9 cellular contexts compared by ENCODE assay signal in the genomic region with DNA sequence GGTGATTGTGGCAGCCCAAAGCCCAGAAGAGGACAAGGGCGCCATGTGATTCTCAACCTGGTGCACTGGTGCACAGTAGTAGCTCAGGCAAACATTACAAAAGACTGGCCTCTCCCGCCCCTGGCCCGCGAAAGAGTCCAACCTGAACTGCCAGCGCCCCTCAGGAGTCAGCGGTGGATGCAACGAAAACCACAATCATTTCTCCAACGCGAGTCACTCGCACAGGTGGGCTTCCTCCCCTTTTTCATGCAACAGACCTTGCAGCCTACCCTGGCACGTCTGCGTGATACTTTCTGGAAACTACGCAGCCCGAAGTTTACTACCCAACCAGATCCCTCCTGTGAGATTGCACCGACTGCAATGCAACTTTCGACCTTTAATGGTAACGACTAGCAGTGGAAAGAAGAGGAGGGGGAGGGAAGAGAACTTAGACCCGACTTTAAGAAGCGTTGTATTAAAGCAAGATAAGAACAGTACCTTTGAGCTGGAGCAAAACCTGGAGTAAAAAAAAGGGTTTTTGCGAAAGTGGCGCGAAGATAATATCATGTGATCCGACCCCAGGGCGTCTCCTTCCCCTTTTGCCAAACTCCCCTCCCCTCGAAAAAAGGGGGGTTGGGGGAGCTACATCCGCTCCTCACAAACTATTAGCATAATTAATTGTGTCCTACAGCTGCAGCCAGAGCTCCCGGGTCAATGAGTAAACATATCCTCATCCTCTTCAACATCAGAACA.
DNase-seq lines count a peak whose midpoint lies in the region; ATAC-seq, FAIRE-seq and TF ChIP-seq lines count a peak whose summit lies in the region.
"Had no signal": no experiment of that assay in that cellular context is flagged by ENCODE, and none has a peak within 500 bp of the region (broad histone marks: within the 10 kb centered on the region; RNA-seq: fewer than 3 reads in every experiment).

No MANE protein-coding gene starts in this region.

- peak overlapping the region; percentile 74 for H3K56ac ChIP-seq in H1 (replicated peaks; ENCODE audit: insufficient read length, low read depth, low read length)

- H3K4me1 ChIP-seq in NT2/D1 (ENCODE audit: insufficient read depth, insufficient read length) (no peaks in the 10 kb centered on the region), H1 (replicated peaks in 1 of 4; ENCODE audit: control insufficient read depth in 3 of 4, insufficient read depth in 4 of 4, low read length in 3 of 4) (peaks cover 0 to 14% (median 7%) of the 10 kb centered on the region in 4 experiments; a peak in 4 of 7 replicates), trophoblast cell (ENCODE audit: control insufficient read depth in 1 of 2, insufficient read depth in 2 of 2, low read length in 2 of 2) (no peaks in the 10 kb centered on the region)

- H2BK120ac ChIP-seq in H1 (replicated peaks; ENCODE audit: low read depth, low read length): peak overlapping the region; percentile 25
- H2BK120ac ChIP-seq in trophoblast cell (ENCODE audit: insufficient read depth, low read length, poor library complexity): no peak overlapping the region

- peak; percentile 10 for DNase-seq in GM10248 (ENCODE audit: extremely low spot score)
- DNase-seq in NT2/D1 (ENCODE audit: low read depth, low spot score): peak; percentile 58
- peak in 1 of 2 experiments; percentile 46 for DNase-seq in H1 (ENCODE audit: low read depth in 1 of 2, low spot score in 2 of 2)
- no peak for DNase-seq in trophoblast cell
- DNase-seq in lower leg skin (ENCODE audit: low spot score in 2 of 2): no peak
- no peak for DNase-seq in 8988T
- DNase-seq: NCI-H187 treated with DMSO at 0.1 percent for 48 hours had no signal

- intact Hi-C loops in lower leg skin (cut with DNase I; ENCODE audit: low total_unique reads): no loop called here

- H3K27me3 ChIP-seq in NT2/D1 (ENCODE audit: insufficient read depth, insufficient read length): no peaks in the 10 kb centered on the region
- no peaks in the 10 kb centered on the region for H3K27me3 ChIP-seq in H1 (replicated peaks in 1 of 4; ENCODE audit: control insufficient read depth in 3 of 4, extremely low read depth in 1 of 4, insufficient read depth in 3 of 4, low read length in 3 of 4)
- peaks cover 3% of the 10 kb centered on the region for H3K27me3 ChIP-seq in trophoblast cell (ENCODE audit: insufficient read depth, low read length)

- no peak for TF ChIP-seq EP300 in H1 (IDR thresholded peaks at IDR 0.05; ENCODE audit: borderline replicate concordance in 1 of 2, low read depth in 2 of 2, low read length in 2 of 2)

- peak; percentile 37 to 62 for TF ChIP-seq POLR2A in H1 (IDR thresholded peaks at IDR 0.05; ENCODE audit: control extremely low read depth in 1 of 2, low read depth in 2 of 2, low read length in 2 of 2)
- no peak for TF ChIP-seq POLR2A in lower leg skin (IDR thresholded peaks at IDR 0.05)

- H2BK20ac ChIP-seq in H1 (ENCODE audit: low read length): no peak overlapping the region

- H3K14ac ChIP-seq in H1 (ENCODE audit: insufficient read length) (peak overlapping the region; percentile 98), trophoblast cell (ENCODE audit: low read length) (no peak overlapping the region)

- no peak overlapping the region for H4K12ac ChIP-seq in trophoblast cell (ENCODE audit: low read depth, low read length)

- H3K9ac ChIP-seq in NT2/D1 (ENCODE audit: insufficient read length, low read depth) (peak overlapping the region; percentile 90), H1 (replicated peaks in 1 of 4; ENCODE audit: extremely low read depth in 1 of 4, low read depth in 3 of 4, low read length in 3 of 4) (peak overlapping the region; percentile 90 to 99 (median 95)), trophoblast cell (ENCODE audit: low read length) (no peak overlapping the region)

- peaks cover 2 to 7% of the 10 kb centered on the region in 2 experiments for H4K20me1 ChIP-seq in H1 (replicated peaks in 1 of 2; ENCODE audit: control insufficient read depth in 1 of 2, insufficient read depth in 2 of 2, low read length in 2 of 2)

- H2BK5ac ChIP-seq in H1 (ENCODE audit: low read depth, low read length) (peak overlapping the region; percentile 85), trophoblast cell (ENCODE audit: low read depth, low read length, poor library complexity) (no peak overlapping the region)

- FAIRE-seq in H1 (lab: Jason Lieb, UNC): peak; percentile 83

- H3K79me2 ChIP-seq in H1 (ENCODE audit: control insufficient read depth in 1 of 2, insufficient read depth in 2 of 2, low read length in 2 of 2) (peaks cover 6 to 46% of the 10 kb centered on the region in 2 experiments), trophoblast cell (ENCODE audit: control insufficient read depth, insufficient read depth, low read length, poor library complexity) (no peaks in the 10 kb centered on the region)

- TF ChIP-seq RAD21 in H1 (IDR thresholded peaks at IDR 0.05 in 1 of 2, conservative IDR thresholded peaks at IDR 0.05 in 1 of 2; ENCODE audit: low read depth in 2 of 2, low read length in 2 of 2): no peak

- H3K27ac ChIP-seq in H1 (ENCODE audit: low read depth, low read length) (peak overlapping the region; percentile 98), trophoblast cell (ENCODE audit: low read depth, low read length) (no peak overlapping the region)

- H2AK5ac ChIP-seq in H1 (ENCODE audit: low read depth, low read length): no peak overlapping the region
- H2AK5ac ChIP-seq in trophoblast cell (ENCODE audit: low read length): no peak overlapping the region

- POLR2A ChIA-PET in GM10248 (lab: Yijun Ruan, JAX) (no interaction called here), H1 (lab: Charles Lee; ENCODE audit: partially characterized antibody) (interaction anchor here (0.8 to 2.0 kb wide), 6 partner anchors 12 to 148 kb away, joined by 3 to 11 read pairs (median 3); no protein-coding TSS in a partner anchor)

- TF ChIP-seq CTCF in GM10248 (IDR thresholded peaks at IDR 0.05; ENCODE audit: control extremely low read depth, extremely low read depth, low read depth, missing control alignments) (no peak), H1 (IDR thresholded peaks at IDR 0.05; ENCODE audit: control extremely low read depth in 1 of 3, insufficient read depth in 1 of 3, low read depth in 1 of 3, low read length in 3 of 3) (no peak), lower leg skin (IDR thresholded peaks at IDR 0.05) (no peak)

- H3K4ac ChIP-seq in H1 (replicated peaks; ENCODE audit: insufficient read length, low read depth, low read length): no peak overlapping the region
- H3K4ac ChIP-seq in trophoblast cell (ENCODE audit: low read depth, low read length): no peak overlapping the region

- H2BK12ac ChIP-seq in H1 (ENCODE audit: low read depth, low read length) (peak overlapping the region; percentile 87; the same call in 1 of the 2 replicates), trophoblast cell (ENCODE audit: low read length) (no peak overlapping the region)

- no peaks in the 10 kb centered on the region for H3K23me2 ChIP-seq in H1 (ENCODE audit: low read depth, low read length)

- no peak overlapping the region; the same call in 1 of the 2 replicates for H2AFZ ChIP-seq in H1 (ENCODE audit: low read length)
- H2AFZ ChIP-seq in trophoblast cell (ENCODE audit: insufficient read depth, low read length, poor library complexity): peak overlapping the region; percentile 43

- H3K4me3 ChIP-seq in NT2/D1 (ENCODE audit: insufficient read length, low read depth) (peak overlapping the region; percentile 52), H1 (ENCODE audit: extremely low read depth in 1 of 4, insufficient read depth in 2 of 4, low read depth in 3 of 4, low read length in 4 of 4) (peak overlapping the region; percentile 71 to 100 (median 80)), trophoblast cell (ENCODE audit: low read depth, low read length) (no peak overlapping the region), lower leg skin (ENCODE audit: low read depth, poor library complexity, severe bottlenecking) (no peak overlapping the region)

- H4K5ac ChIP-seq in H1 (ENCODE audit: insufficient read length, low read depth, low read length): peak overlapping the region; percentile 97

- H3K23ac ChIP-seq in H1 (ENCODE audit: insufficient read length) (no peak overlapping the region), trophoblast cell (ENCODE audit: low read length) (no peak overlapping the region)

- H3K79me1 ChIP-seq in H1 (ENCODE audit: low read depth, low read length): no peaks in the 10 kb centered on the region
- H3K79me1 ChIP-seq in trophoblast cell (ENCODE audit: low read length): no peaks in the 10 kb centered on the region

- no peak overlapping the region for H2BK15ac ChIP-seq in H1 (ENCODE audit: low read length)

- H3K4me2 ChIP-seq in H1 (ENCODE audit: insufficient read depth in 1 of 2, low read depth in 2 of 2, low read length in 2 of 2): peak overlapping the region; percentile 40 to 65
- H3K4me2 ChIP-seq in trophoblast cell (ENCODE audit: low read length): peak overlapping the region; percentile 86

- CTCF ChIA-PET in GM10248 (lab: Yijun Ruan, JAX): no interaction called here
- CTCF ChIA-PET in H1 (lab: Charles Lee; ENCODE audit: partially characterized antibody): interaction anchor here (0.8 to 1.2 kb wide), 2 partner anchors 81 to 83 kb away, joined by 3 read pairs; no protein-coding TSS in a partner anchor

- H4K8ac ChIP-seq in H1 (ENCODE audit: extremely low read depth, insufficient read depth, low read length) (peak overlapping the region; percentile 80), trophoblast cell (ENCODE audit: low read depth, low read length) (no peak overlapping the region)

- H3K18ac ChIP-seq in H1 (ENCODE audit: extremely low read depth, low read length) (peak overlapping the region; percentile 19), trophoblast cell (ENCODE audit: low read length) (no peak overlapping the region)

- ATAC-seq in HG03045 (IDR thresholded peaks at IDR 0.05; ENCODE audit: unreplicated experiment) (no peak), HG02840 (IDR thresholded peaks at IDR 0.05; ENCODE audit: low FRiP score, unreplicated experiment) (no peak)

- 4% methylated on average over 21 of the region's 27 CpGs; no CpG with 5 or more reads in 1 of the 2 experiments for WGBS in H1 (ENCODE audit: extremely low coverage in 1 of 2, insufficient coverage in 1 of 2, insufficient read length in 1 of 2, insufficient replicate concordance in 2 of 2, low coverage in 1 of 2, low lambda C conversion rate in 2 of 2, missing lambda C conversion rate in 1 of 2), 2 experiments
- WGBS in trophoblast cell (ENCODE audit: extremely low coverage, insufficient coverage, insufficient read length): no CpG with 5 or more reads among the region's 27 CpGs
- 9 to 37% methylated on average over 18 to 27 of the region's 27 CpGs for WGBS in lower leg skin, 2 donors

- peaks cover 8% of the 10 kb centered on the region for H3K36me3 ChIP-seq in NT2/D1 (ENCODE audit: insufficient read depth, insufficient read length, low read length)
- H3K36me3 ChIP-seq in H1 (ENCODE audit: control insufficient read depth in 2 of 4, insufficient read depth in 4 of 4, low read length in 3 of 4): peaks cover 5 to 43% (median 19%) of the 10 kb centered on the region in 4 experiments; a peak in 6 of 8 replicates
- H3K36me3 ChIP-seq in trophoblast cell (ENCODE audit: control insufficient read depth in 1 of 2, insufficient read depth in 2 of 2, low read length in 2 of 2): no peaks in the 10 kb centered on the region

- peak overlapping the region; percentile 31 for H4K91ac ChIP-seq in H1 (replicated peaks; ENCODE audit: insufficient read length, low read length)
- H4K91ac ChIP-seq in trophoblast cell (ENCODE audit: low read depth, low read length): peak overlapping the region; percentile 14

- H3K9me3 ChIP-seq in NT2/D1 (ENCODE audit: insufficient read depth, low read length): no peaks in the 10 kb centered on the region
- H3K9me3 ChIP-seq in H1 (ENCODE audit: insufficient read depth in 2 of 2, low read depth in 1 of 2, low read length in 1 of 2): no peaks in the 10 kb centered on the region
- H3K9me3 ChIP-seq in trophoblast cell (ENCODE audit: insufficient read depth, low read depth, low read length): no peaks in the 10 kb centered on the region

Comparison
In these comparisons a context has a peak if more than half of its experiments do, and no peak if none do; other contexts are left out.
1. DNase-seq: peak in GM10248 (single experiment) and NT2/D1 (single experiment); none in trophoblast cell (0 of 2), lower leg skin (0 of 2) and 8988T (single experiment).
2. H3K4me3 ChIP-seq: peak in NT2/D1 (single experiment) and H1 (4 of 4); none in trophoblast cell (single experiment) and lower leg skin (single experiment).
3. POLR2A ChIP-seq: peak in H1 (2 of 2); none in lower leg skin (0 of 2).